ENCODE assay signal across 26 cellular contexts in genomic region chrX:55742649-55743048, GRCh38.
"Had no signal": no experiment of that assay in that cellular context is flagged by ENCODE, and none has a peak within 500 bp of the region (broad histone marks: within the 10 kb centered on the region; RNA-seq: fewer than 3 reads in every experiment).

No MANE protein-coding gene starts in this region.

- DNase-seq: activated B cell treated with CpG ODN at 0.5 μM for 24 hours; activated CD4-positive, alpha-beta T cell treated with anti-CD3 and anti-CD28 coated beads for 1 hour; activated CD4-positive, alpha-beta T cell treated with anti-CD3 and anti-CD28 coated beads, Interleukin-2, amount 10 ng/mL, durations not matched to agents 24 days and 14 days; activated CD4-positive, alpha-beta T cell treated with anti-CD3 and anti-CD28 coated beads, Interleukin-2, amount 50 U/mL, for 48 hours; activated CD8-positive, alpha-beta memory T cell treated with anti-CD3 and anti-CD28 coated beads, Interleukin-2, amount 10 ng/mL, durations not matched to agents 7 days and 5 days; activated effector memory CD4-positive, alpha-beta T cell treated with Interleukin-2 at 50 U/mL for 16 hours; activated naive CD4-positive, alpha-beta T cell; activated naive CD8-positive, alpha-beta T cell treated with anti-CD3 and anti-CD28 coated beads, Interleukin-2, amount 50 U/mL, for 24 hours; activated T-cell treated with anti-CD3 and anti-CD28 coated beads, Interleukin-2, amount 50 U/mL, for 24 hours; amniotic stem cell; body of pancreas; cerebellar nuclear complex; KG1; MM.1S; NCI-H1105; NCI-H1436; NCI-H1694 treated with DMSO at 0.1 percent for 48 hours; NCI-H2029 treated with DMSO at 0.1 percent for 48 hours; NCI-H345; NCI-H510A; NCI-H69; NK-92 treated with Interleukin-12 subunit alpha and Interleukin-12 subunit beta, amount 100 ng/mL, for 24 hours; SHP77 treated with DMSO at 0.1 percent for 48 hours had no signal

- H3K36me3 ChIP-seq: cardiac muscle cell had no signal

- H3K4me3 ChIP-seq: ascending aorta, body of pancreas, cardiac muscle cell had no signal

- H3K27me3 ChIP-seq: ascending aorta, body of pancreas, cardiac muscle cell had no signal

- H3K9me3 ChIP-seq: ascending aorta, body of pancreas had no signal

- H3K4me1 ChIP-seq: ascending aorta, body of pancreas had no signal

- FAIRE-seq: RCC 7860 had no signal

- H3K27ac ChIP-seq: ascending aorta, body of pancreas, cardiac muscle cell had no signal

- ATAC-seq: activated CD8-positive, alpha-beta memory T cell treated with anti-CD3 and anti-CD28 coated beads, Interleukin-2, amount 10 ng/mL, durations not matched to agents 7 days and 5 days; activated naive CD8-positive, alpha-beta T cell treated with anti-CD3 and anti-CD28 coated beads, Interleukin-2, amount 50 U/mL, for 24 hours; body of pancreas had no signal
